In the genomic region with DNA sequence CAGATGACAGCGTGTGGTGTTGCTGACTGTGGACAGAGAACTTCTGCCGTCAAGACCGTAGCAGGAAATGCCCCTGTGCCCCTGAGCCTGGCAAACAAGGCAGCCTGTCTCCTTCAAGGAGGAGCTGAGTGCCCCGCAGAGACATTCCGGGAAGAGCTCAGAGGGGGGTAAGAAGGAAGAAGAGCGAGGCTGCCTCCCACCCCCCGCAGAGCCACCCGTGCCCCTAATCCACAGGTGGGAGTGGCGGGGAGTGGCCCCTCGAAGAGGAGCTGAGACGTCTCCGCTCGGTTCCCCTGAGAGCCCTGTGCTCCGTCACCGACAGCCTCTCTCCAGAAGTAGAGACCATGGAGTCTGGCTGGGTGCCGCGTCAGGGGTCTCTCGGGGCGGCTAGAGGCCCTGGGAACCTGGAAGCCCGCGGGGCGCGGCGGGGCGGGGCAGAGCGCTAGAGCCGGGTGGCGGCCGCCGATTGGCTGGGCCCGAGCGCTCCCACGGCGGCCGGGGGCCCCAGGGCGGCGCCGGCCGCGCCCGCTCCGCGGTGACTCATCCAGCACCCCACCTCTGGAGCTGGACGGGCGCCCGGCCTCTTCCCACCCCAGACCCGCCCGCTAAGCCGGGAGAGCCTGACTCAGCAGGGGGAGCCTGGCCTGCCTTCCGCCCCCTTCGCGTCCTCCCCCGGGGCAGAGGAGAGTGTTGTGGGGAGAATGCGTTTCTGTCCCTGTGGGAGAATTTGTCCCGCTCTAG, we compare ENCODE assay signal across 1 cellular context.
A peak's percentile ranks its signal among the peaks of the same experiment; 100 is the strongest.
TF ChIP-seq lines count a peak whose summit lies in the region.

No MANE protein-coding gene starts in this region.

TF ChIP-seq in HepG2, 621 proteins besides CTCF, POLR2A, EP300 and RAD21 (continues in another document):
- TF ChIP-seq, protein P1, sequence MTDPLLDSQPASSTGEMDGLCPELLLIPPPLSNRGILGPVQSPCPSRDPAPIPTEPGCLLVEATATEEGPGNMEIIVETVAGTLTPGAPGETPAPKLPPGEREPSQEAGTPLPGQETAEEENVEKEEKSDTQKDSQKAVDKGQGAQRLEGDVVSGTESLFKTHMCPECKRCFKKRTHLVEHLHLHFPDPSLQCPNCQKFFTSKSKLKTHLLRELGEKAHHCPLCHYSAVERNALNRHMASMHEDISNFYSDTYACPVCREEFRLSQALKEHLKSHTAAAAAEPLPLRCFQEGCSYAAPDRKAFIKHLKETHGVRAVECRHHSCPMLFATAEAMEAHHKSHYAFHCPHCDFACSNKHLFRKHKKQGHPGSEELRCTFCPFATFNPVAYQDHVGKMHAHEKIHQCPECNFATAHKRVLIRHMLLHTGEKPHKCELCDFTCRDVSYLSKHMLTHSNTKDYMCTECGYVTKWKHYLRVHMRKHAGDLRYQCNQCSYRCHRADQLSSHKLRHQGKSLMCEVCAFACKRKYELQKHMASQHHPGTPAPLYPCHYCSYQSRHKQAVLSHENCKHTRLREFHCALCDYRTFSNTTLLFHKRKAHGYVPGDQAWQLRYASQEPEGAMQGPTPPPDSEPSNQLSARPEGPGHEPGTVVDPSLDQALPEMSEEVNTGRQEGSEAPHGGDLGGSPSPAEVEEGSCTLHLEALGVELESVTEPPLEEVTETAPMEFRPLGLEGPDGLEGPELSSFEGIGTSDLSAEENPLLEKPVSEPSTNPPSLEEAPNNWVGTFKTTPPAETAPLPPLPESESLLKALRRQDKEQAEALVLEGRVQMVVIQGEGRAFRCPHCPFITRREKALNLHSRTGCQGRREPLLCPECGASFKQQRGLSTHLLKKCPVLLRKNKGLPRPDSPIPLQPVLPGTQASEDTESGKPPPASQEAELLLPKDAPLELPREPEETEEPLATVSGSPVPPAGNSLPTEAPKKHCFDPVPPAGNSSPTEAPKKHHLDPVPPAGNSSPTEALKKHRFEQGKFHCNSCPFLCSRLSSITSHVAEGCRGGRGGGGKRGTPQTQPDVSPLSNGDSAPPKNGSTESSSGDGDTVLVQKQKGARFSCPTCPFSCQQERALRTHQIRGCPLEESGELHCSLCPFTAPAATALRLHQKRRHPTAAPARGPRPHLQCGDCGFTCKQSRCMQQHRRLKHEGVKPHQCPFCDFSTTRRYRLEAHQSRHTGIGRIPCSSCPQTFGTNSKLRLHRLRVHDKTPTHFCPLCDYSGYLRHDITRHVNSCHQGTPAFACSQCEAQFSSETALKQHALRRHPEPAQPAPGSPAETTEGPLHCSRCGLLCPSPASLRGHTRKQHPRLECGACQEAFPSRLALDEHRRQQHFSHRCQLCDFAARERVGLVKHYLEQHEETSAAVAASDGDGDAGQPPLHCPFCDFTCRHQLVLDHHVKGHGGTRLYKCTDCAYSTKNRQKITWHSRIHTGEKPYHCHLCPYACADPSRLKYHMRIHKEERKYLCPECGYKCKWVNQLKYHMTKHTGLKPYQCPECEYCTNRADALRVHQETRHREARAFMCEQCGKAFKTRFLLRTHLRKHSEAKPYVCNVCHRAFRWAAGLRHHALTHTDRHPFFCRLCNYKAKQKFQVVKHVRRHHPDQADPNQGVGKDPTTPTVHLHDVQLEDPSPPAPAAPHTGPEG (CRISPR knock-in tag; IDR thresholded peaks at IDR 0.05), result no peak
- TF ChIP-seq ATF7-NPFF (CRISPR knock-in tag; IDR thresholded peaks at IDR 0.05; ENCODE audit: low read depth) (no peak), PLRG1 (conservative IDR thresholded peaks at IDR 0.05) (no peak), UBTF (CRISPR knock-in tag; IDR thresholded peaks at IDR 0.05) (peak; percentile 77), RFX1 (IDR thresholded peaks at IDR 0.05) (no peak), MAZ (IDR thresholded peaks at IDR 0.05; ENCODE audit: borderline replicate concordance, low read depth, low read length) (no peak), MAZ (CRISPR knock-in tag; IDR thresholded peaks at IDR 0.05; ENCODE audit: low read depth) (no peak), ZNF276 (CRISPR knock-in tag; IDR thresholded peaks at IDR 0.05; ENCODE audit: low read depth) (no peak), ARNT2 (CRISPR knock-in tag; IDR thresholded peaks at IDR 0.05; ENCODE audit: low read depth) (no peak), HIC2 (CRISPR knock-in tag; IDR thresholded peaks at IDR 0.05; ENCODE audit: low read depth) (no peak), GLMP (CRISPR knock-in tag; IDR thresholded peaks at IDR 0.05; ENCODE audit: borderline replicate concordance) (no peak), ZBTB10 (CRISPR knock-in tag; IDR thresholded peaks at IDR 0.05; ENCODE audit: borderline replicate concordance) (peak; percentile 17; the same call in 1 of the 2 replicates), POLR2G (IDR thresholded peaks at IDR 0.05; ENCODE audit: low read depth, low read length) (no peak), ZNF354B (CRISPR knock-in tag; IDR thresholded peaks at IDR 0.05) (no peak), SCMH1 (CRISPR knock-in tag; IDR thresholded peaks at IDR 0.05; ENCODE audit: borderline replicate concordance) (no peak), CEBPG (CRISPR knock-in tag; IDR thresholded peaks at IDR 0.05) (no peak), KDM5B (CRISPR knock-in tag; IDR thresholded peaks at IDR 0.05; ENCODE audit: borderline replicate concordance) (no peak), NBN (conservative IDR thresholded peaks at IDR 0.05) (no peak), FOXO1 (CRISPR knock-in tag; IDR thresholded peaks at IDR 0.05) (no peak), YY1 (IDR thresholded peaks at IDR 0.05; ENCODE audit: insufficient read depth, insufficient replicate concordance, low read depth, low read length) (no peak), NCOA2 (CRISPR knock-in tag; IDR thresholded peaks at IDR 0.05) (no peak)
- TF ChIP-seq, protein P2, sequence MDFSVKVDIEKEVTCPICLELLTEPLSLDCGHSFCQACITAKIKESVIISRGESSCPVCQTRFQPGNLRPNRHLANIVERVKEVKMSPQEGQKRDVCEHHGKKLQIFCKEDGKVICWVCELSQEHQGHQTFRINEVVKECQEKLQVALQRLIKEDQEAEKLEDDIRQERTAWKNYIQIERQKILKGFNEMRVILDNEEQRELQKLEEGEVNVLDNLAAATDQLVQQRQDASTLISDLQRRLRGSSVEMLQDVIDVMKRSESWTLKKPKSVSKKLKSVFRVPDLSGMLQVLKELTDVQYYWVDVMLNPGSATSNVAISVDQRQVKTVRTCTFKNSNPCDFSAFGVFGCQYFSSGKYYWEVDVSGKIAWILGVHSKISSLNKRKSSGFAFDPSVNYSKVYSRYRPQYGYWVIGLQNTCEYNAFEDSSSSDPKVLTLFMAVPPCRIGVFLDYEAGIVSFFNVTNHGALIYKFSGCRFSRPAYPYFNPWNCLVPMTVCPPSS (IDR thresholded peaks at IDR 0.05), result no peak
- TF ChIP-seq, protein P3, sequence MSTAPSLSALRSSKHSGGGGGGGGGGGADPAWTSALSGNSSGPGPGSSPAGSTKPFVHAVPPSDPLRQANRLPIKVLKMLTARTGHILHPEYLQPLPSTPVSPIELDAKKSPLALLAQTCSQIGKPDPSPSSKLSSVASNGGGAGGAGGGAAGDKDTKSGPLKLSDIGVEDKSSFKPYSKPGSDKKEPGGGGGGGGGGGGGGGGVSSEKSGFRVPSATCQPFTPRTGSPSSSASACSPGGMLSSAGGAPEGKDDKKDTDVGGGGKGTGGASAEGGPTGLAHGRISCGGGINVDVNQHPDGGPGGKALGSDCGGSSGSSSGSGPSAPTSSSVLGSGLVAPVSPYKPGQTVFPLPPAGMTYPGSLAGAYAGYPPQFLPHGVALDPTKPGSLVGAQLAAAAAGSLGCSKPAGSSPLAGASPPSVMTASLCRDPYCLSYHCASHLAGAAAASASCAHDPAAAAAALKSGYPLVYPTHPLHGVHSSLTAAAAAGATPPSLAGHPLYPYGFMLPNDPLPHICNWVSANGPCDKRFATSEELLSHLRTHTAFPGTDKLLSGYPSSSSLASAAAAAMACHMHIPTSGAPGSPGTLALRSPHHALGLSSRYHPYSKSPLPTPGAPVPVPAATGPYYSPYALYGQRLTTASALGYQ (CRISPR knock-in tag; IDR thresholded peaks at IDR 0.05), result no peak
- TF ChIP-seq, protein P4, sequence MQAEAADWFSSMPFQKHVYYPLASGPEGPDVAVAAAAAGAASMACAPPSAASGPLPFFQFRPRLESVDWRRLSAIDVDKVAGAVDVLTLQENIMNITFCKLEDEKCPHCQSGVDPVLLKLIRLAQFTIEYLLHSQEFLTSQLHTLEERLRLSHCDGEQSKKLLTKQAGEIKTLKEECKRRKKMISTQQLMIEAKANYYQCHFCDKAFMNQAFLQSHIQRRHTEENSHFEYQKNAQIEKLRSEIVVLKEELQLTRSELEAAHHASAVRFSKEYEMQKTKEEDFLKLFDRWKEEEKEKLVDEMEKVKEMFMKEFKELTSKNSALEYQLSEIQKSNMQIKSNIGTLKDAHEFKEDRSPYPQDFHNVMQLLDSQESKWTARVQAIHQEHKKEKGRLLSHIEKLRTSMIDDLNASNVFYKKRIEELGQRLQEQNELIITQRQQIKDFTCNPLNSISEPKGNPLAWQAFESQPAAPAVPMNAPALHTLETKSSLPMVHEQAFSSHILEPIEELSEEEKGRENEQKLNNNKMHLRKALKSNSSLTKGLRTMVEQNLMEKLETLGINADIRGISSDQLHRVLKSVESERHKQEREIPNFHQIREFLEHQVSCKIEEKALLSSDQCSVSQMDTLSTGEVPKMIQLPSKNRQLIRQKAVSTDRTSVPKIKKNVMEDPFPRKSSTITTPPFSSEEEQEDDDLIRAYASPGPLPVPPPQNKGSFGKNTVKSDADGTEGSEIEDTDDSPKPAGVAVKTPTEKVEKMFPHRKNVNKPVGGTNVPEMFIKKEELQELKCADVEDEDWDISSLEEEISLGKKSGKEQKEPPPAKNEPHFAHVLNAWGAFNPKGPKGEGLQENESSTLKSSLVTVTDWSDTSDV (CRISPR knock-in tag; IDR thresholded peaks at IDR 0.05), result no peak
- TF ChIP-seq, protein P5, sequence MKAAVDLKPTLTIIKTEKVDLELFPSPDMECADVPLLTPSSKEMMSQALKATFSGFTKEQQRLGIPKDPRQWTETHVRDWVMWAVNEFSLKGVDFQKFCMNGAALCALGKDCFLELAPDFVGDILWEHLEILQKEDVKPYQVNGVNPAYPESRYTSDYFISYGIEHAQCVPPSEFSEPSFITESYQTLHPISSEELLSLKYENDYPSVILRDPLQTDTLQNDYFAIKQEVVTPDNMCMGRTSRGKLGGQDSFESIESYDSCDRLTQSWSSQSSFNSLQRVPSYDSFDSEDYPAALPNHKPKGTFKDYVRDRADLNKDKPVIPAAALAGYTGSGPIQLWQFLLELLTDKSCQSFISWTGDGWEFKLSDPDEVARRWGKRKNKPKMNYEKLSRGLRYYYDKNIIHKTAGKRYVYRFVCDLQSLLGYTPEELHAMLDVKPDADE (CRISPR knock-in tag; IDR thresholded peaks at IDR 0.05), result no peak
